ENCODE assay signal across 8 cellular contexts in the genomic region with DNA sequence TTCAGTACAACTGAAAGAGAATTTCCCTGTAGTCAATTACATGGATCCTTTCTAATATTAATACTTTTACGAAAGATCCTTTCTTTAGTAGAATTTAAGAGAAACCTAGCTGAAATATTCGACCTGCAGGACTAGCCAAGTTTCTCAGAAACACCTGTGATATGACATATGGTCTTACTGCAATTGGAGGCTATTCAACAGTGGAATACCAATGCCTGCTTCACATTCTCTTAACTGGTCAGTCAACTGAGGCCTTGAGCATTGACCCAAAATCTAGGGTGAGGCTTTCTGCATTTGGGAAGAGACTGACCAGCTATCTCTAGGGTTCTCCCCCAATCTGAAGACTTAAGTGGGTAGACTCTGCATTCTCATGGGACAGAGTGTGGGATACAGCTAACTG. TPM values are rescaled to one million over a fixed set of nuclear protein-coding genes. Genes with fewer than 3 reads are reported as not detected.
"Had no signal": no experiment of that assay in that cellular context is flagged by ENCODE, and none has a peak within 500 bp of the region (broad histone marks: within the 10 kb centered on the region; RNA-seq: fewer than 3 reads in every experiment).

No MANE protein-coding gene starts in this region.

- H3K4me3 ChIP-seq: GM23338 had no signal

- H3K27ac ChIP-seq: HL-60 had no signal

- ATAC-seq: GM23338, HepG2 had no signal

- DNase-seq: H7, HCEC 1CT, KBM-7 had no signal

RNA-seq across cellular contexts. Expression of gene UBE2QL1, which starts 12.3 kb away (rescaled TPM):
- total RNA-seq: HepG2, HT1080 had no signal
- polyA plus RNA-seq: HepG2, IgD-negative memory B cell had no signal
